In genomic region chr2:43082878-43083261, GRCh38 we compare ENCODE assay signal across 10 cellular contexts.
DNase-seq lines count a peak whose midpoint lies in the region; ATAC-seq and TF ChIP-seq lines count a peak whose summit lies in the region.
"Had no signal": no experiment of that assay in that cellular context is flagged by ENCODE, and none has a peak within 500 bp of the region (broad histone marks: within the 10 kb centered on the region; RNA-seq: fewer than 3 reads in every experiment).

No MANE protein-coding gene starts in this region.

- no peak for ATAC-seq in heart right ventricle
- no peak for ATAC-seq in Right ventricle myocardium inferior
- ATAC-seq in right cardiac atrium = no peak
- no peak for ATAC-seq in HG03025 (IDR thresholded peaks at IDR 0.05; ENCODE audit: low FRiP score, unreplicated experiment)
- ATAC-seq: activated CD4-positive, CD25-positive, alpha-beta regulatory T cell treated with anti-CD3 and anti-CD28 coated beads, Interleukin-2, amount 50 U/mL, for 24 hours had no signal

- CTCF ChIA-PET in GM10248 (lab: Yijun Ruan, JAX) = interaction anchor here (1.1 kb wide), 2 partner anchors 11 to 23 kb away, joined by 3 read pairs; no protein-coding TSS in a partner anchor

- H3K4me1 ChIP-seq in heart right ventricle (peaks cover 49 to 81% (median 63%) of the 10 kb centered on the region in 9 donors), right cardiac atrium (ENCODE audit: control insufficient read depth, insufficient read depth, low read length) (peaks cover 34% of the 10 kb centered on the region)

- POLR2A ChIA-PET in GM10248 (lab: Yijun Ruan, JAX) = no interaction called here

- no peaks in the 10 kb centered on the region for H3K9me3 ChIP-seq in heart right ventricle
- no peaks in the 10 kb centered on the region for H3K9me3 ChIP-seq in right cardiac atrium (ENCODE audit: control insufficient read depth, low read length)

- peak overlapping the region; percentile 76 to 93 (median 90) for H3K27ac ChIP-seq in heart right ventricle
- H3K27ac ChIP-seq in right cardiac atrium (ENCODE audit: low read length) = peak overlapping the region; percentile 84

- intact Hi-C loops in heart right ventricle (cut with DNase I) (loop anchor here in 2 of 10 donors (5.0 to 10.0 kb wide), 3 partner anchors 51 to 142 kb away; partner anchors contain the start of gene ZFP36L2 (in 1 of the 2)), Right ventricle myocardium inferior (cut with DNase I) (no loop called here), right cardiac atrium (cut with DNase I) (loop anchor here in 1 of 4 donors (10.0 kb wide), 1 partner anchor 58 kb away; no protein-coding TSS in a partner anchor), posterior vena cava (cut with DNase I) (no loop called here)

- no peak for TF ChIP-seq CTCF in heart right ventricle (IDR thresholded peaks at IDR 0.05)
- no peak for TF ChIP-seq CTCF in GM10248 (IDR thresholded peaks at IDR 0.05; ENCODE audit: control extremely low read depth, extremely low read depth, low read depth, missing control alignments)

- DNase-seq in heart right ventricle (peak in 1 of 2 donors; percentile 18), Right ventricle myocardium inferior (ENCODE audit: missing footprints) (no peak), right cardiac atrium (no peak), posterior vena cava (ENCODE audit: low spot score) (peak; percentile 62), GM10248 (ENCODE audit: extremely low spot score) (no peak), SK-N-DZ (ENCODE audit: low spot score) (no peak), D341Med (ENCODE audit: low spot score) (no peak)
- DNase-seq: SHP77 had no signal

- no peaks in the 10 kb centered on the region for H3K36me3 ChIP-seq in heart right ventricle

- WGBS in heart right ventricle, 2 donors = 37 to 46% methylated on average over 2 of the region's 2 CpGs
- WGBS in right cardiac atrium = 53% methylated on average over 2 of the region's 2 CpGs

- H3K27me3 ChIP-seq in heart right ventricle (no peaks in the 10 kb centered on the region), right cardiac atrium (ENCODE audit: control insufficient read depth, insufficient read depth) (no peaks in the 10 kb centered on the region)

- H3K4me3 ChIP-seq in heart right ventricle = no peak overlapping the region
- no peak overlapping the region for H3K4me3 ChIP-seq in right cardiac atrium (ENCODE audit: low read length)
